20 cellular contexts compared by ENCODE assay signal in the genomic region with DNA sequence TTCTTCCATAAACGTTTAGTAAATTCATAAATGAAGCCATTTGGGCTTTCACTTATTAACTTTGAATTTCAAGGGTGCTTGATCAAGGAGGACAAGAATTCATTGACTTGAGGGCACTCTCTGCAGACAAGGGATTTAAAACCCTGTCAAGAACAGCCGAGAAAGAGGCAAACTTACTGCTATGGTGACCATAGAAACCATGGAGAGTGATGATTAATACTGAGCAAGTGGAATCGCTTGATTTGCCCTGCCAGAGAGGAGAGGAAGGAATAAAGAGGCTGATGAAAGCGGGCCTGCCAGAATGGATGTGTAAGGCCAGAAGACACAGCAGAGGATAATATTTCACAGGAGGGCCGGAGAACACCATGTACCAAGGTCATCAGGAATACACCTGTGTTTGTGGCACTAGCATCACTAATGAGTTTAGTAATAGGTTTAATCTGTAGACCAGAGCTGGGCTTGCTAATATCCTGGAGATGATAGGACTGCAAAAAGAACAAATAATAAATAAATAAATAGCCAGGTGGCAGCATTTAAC.
DNase-seq lines count a peak whose midpoint lies in the region; ATAC-seq and TF ChIP-seq lines count a peak whose summit lies in the region.
"Had no signal": no experiment of that assay in that cellular context is flagged by ENCODE, and none has a peak within 500 bp of the region (broad histone marks: within the 10 kb centered on the region; RNA-seq: fewer than 3 reads in every experiment).

No MANE protein-coding gene starts in this region.

- no peaks in the 10 kb centered on the region for H3K27me3 Mint-ChIP-seq in brain
- H3K27me3 Mint-ChIP-seq: CD4-positive, alpha-beta T cell had no signal

- ATAC-seq in HG03378 (IDR thresholded peaks at IDR 0.05; ENCODE audit: unreplicated experiment): no peak
- no peak for ATAC-seq in GM21381 (IDR thresholded peaks at IDR 0.05; ENCODE audit: unreplicated experiment)
- ATAC-seq: HepG2, Panc1 had no signal

- no peaks in the 10 kb centered on the region for H3K36me3 Mint-ChIP-seq in brain

- H3K27ac Mint-ChIP-seq in brain: peak overlapping the region in 3 of 5 experiments; percentile 8 to 81 (median 42)
- H3K27ac Mint-ChIP-seq: CD4-positive, alpha-beta T cell; HFFc6 had no signal

- peaks cover 14% of the 10 kb centered on the region for H3K4me1 Mint-ChIP-seq in brain

- no peak for TF ChIP-seq CTCF in brain (conservative IDR thresholded peaks at IDR 0.05)

- DNase-seq in DMS53 (lab: John Stamatoyannopoulos, UW): peak; percentile 35
- no peak for DNase-seq in DMS53 treated with DMSO at 0.1 percent for 48 hours (lab: John Stamatoyannopoulos, UW; ENCODE audit: unreplicated experiment)
- peak; percentile 4 for DNase-seq in Daoy (ENCODE audit: low read depth)
- peak; percentile 26 for DNase-seq in left kidney (ENCODE audit: low read depth, low spot score)
- DNase-seq in posterior vena cava (ENCODE audit: low spot score): no peak
- DNase-seq: BE2C; CD4-positive, alpha-beta T cell; HFFc6; NCI-H1048; NCI-H1694 treated with DMSO at 0.1 percent for 48 hours; NCI-H2107; NCI-H446; NCI-H82; Right ventricle myocardium superior; SK-N-SH had no signal

- H3K9me3 Mint-ChIP-seq in brain: peaks cover 0 to 7% (median 0%) of the 10 kb centered on the region in 5 experiments
- H3K9me3 Mint-ChIP-seq: CD4-positive, alpha-beta T cell; HFFc6 had no signal

- intact Hi-C loops in posterior vena cava (cut with DNase I): no loop called here

- H3K4me3 Mint-ChIP-seq in brain: no peak overlapping the region
- H3K4me3 Mint-ChIP-seq: CD4-positive, alpha-beta T cell; HFFc6 had no signal

Comparison
In these comparisons a context has a peak if more than half of its experiments do, and no peak if none do; other contexts are left out.
1. DNase-seq: peak in DMS53 (single experiment), Daoy (single experiment) and left kidney (single experiment); none in DMS53 treated with DMSO at 0.1 percent for 48 hours (single experiment) and posterior vena cava (single experiment).